21 cellular contexts compared by ENCODE assay signal in genomic region chr10:102326031-102326430, GRCh38.
"Had no signal": no experiment of that assay in that cellular context is flagged by ENCODE, and none has a peak within 500 bp of the region (broad histone marks: within the 10 kb centered on the region; RNA-seq: fewer than 3 reads in every experiment).

No MANE protein-coding gene starts in this region.

- H3K27ac ChIP-seq: coronary artery, foreskin keratinocyte, heart left ventricle, right atrium auricular region, stomach, thoracic aorta, transverse colon had no signal

- ATAC-seq: foreskin keratinocyte; left colon; left ventricle myocardium superior; naive thymus-derived CD4-positive, alpha-beta T cell had no signal

- H3K4me3 ChIP-seq: coronary artery, heart left ventricle, lung, right atrium auricular region, stomach, thoracic aorta, transverse colon had no signal

- H3K27ac Mint-ChIP-seq: endodermal cell; naive thymus-derived CD4-positive, alpha-beta T cell had no signal

- H3K9me3 Mint-ChIP-seq: endodermal cell; naive thymus-derived CD4-positive, alpha-beta T cell had no signal

- DNase-seq: effector CD4-positive, alpha-beta T cell; endodermal cell; erythroblast; foreskin keratinocyte; heart left ventricle; hippocampal formation; left colon; left ventricle myocardium superior; mesendoderm; naive thymus-derived CD4-positive, alpha-beta T cell; posterior cingulate gyrus; stimulated activated CD4-positive, alpha-beta T cell treated with anti-CD3 and anti-CD28 coated beads, Interleukin-1b, Interleukin-23, amount 100 ng/mL, for 48 hours; stimulated activated CD4-positive, alpha-beta T cell treated with anti-CD3 and anti-CD28 coated beads, Interleukin-4, amount 100 ng/mL, for 24 hours; stimulated activated naive CD4-positive, alpha-beta T cell; stomach; substantia nigra; transverse colon had no signal

- H3K9me3 ChIP-seq: heart left ventricle, right atrium auricular region, stomach, thoracic aorta, transverse colon had no signal

- H3K36me3 ChIP-seq: right atrium auricular region had no signal

- H3K4me1 ChIP-seq: foreskin keratinocyte had no signal

- H3K27me3 ChIP-seq: foreskin keratinocyte, heart left ventricle, right atrium auricular region, stomach, transverse colon had no signal

- H3K4me3 Mint-ChIP-seq: endodermal cell; naive thymus-derived CD4-positive, alpha-beta T cell had no signal

- H3K27me3 Mint-ChIP-seq: naive thymus-derived CD4-positive, alpha-beta T cell had no signal
